In the genomic region with DNA sequence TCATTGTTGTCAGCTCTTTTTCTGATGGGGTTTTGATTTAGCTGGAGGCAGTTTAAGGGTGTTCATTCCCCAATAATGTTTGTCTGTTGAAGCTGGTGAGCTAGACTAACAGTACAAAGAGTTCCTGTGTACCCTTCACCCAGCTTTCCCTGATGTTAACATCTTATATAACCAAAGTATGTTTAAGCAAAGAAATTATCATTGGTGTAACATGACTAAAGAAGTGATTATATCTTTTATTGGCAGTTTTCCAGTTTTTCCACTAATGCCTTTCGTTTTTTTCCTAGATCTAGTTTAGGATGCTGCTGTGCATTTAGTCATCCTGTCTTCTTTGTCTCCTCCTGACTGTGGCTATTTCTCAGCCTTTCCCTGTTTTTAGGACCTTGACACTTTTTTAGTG, we compare ENCODE assay signal across 26 cellular contexts.
DNase-seq lines count a peak whose midpoint lies in the region; ATAC-seq and TF ChIP-seq lines count a peak whose summit lies in the region.
"Had no signal": no experiment of that assay in that cellular context is flagged by ENCODE, and none has a peak within 500 bp of the region (broad histone marks: within the 10 kb centered on the region; RNA-seq: fewer than 3 reads in every experiment).

No MANE protein-coding gene starts in this region.

- TF ChIP-seq CTCF in suprapubic skin (IDR thresholded peaks at IDR 0.05): no peak
- TF ChIP-seq CTCF in colonic mucosa (IDR thresholded peaks at IDR 0.05): no peak

- peaks cover 50% of the 10 kb centered on the region for H3K4me1 Mint-ChIP-seq in activated T-cell treated with anti-CD3 and anti-CD28 coated beads, Interleukin-2, amount 50 U/mL, for 4 hours (ENCODE audit: low read depth)

- H3K4me3 ChIP-seq in suprapubic skin (no peak overlapping the region), colonic mucosa (no peak overlapping the region)
- H3K4me3 ChIP-seq: esophagus squamous epithelium, hepatocyte, skin epidermis had no signal

- peaks cover 3% of the 10 kb centered on the region for H3K9me3 Mint-ChIP-seq in activated T-cell treated with anti-CD3 and anti-CD28 coated beads, Interleukin-2, amount 50 U/mL, for 4 hours
- H3K9me3 Mint-ChIP-seq: T-helper 1 cell treated with Interleukin-12 subunit alpha and Interleukin-12 subunit beta and Interleukin-4 antibody, amounts not matched to agents 30 μg/mL and 1 μg/mL, for 36 hours; WTC11 had no signal

- peaks cover 3% of the 10 kb centered on the region for H3K36me3 Mint-ChIP-seq in activated T-cell treated with anti-CD3 and anti-CD28 coated beads, Interleukin-2, amount 50 U/mL, for 4 hours (ENCODE audit: insufficient read depth)
- H3K36me3 Mint-ChIP-seq: WTC11 had no signal

- peak; percentile 65 for ATAC-seq in SK-N-SH treated with all-trans-retinoic acid at 6 μM for 48 hours
- ATAC-seq in HG03342 (IDR thresholded peaks at IDR 0.05; ENCODE audit: unreplicated experiment): no peak
- ATAC-seq in activated T-cell treated with anti-CD3 and anti-CD28 coated beads, Interleukin-2, amount 50 U/mL, for 4 hours: no peak
- ATAC-seq: naive thymus-derived CD8-positive, alpha-beta T cell; Right ventricle myocardium inferior; WTC11 had no signal

- H3K9ac ChIP-seq in colonic mucosa (ENCODE audit: low read depth in 2 of 2, low read length in 2 of 2): no peak overlapping the region

- intact Hi-C loops in colonic mucosa (cut with DNase I): no loop called here

- TF ChIP-seq EP300 in suprapubic skin (IDR thresholded peaks at IDR 0.05): no peak

- H3K27me3 ChIP-seq in suprapubic skin (no peaks in the 10 kb centered on the region), colonic mucosa (no peaks in the 10 kb centered on the region)
- H3K27me3 ChIP-seq: esophagus squamous epithelium, hepatocyte had no signal

- H3K27ac ChIP-seq in suprapubic skin (no peak overlapping the region), colonic mucosa (no peak overlapping the region)
- H3K27ac ChIP-seq: esophagus squamous epithelium, hepatocyte, HL-60, skin epidermis had no signal

- H3K36me3 ChIP-seq in suprapubic skin (no peaks in the 10 kb centered on the region), colonic mucosa (no peaks in the 10 kb centered on the region)
- H3K36me3 ChIP-seq: esophagus squamous epithelium had no signal

- peaks cover 19% of the 10 kb centered on the region for H3K4me1 ChIP-seq in suprapubic skin
- H3K4me1 ChIP-seq in colonic mucosa: no peaks in the 10 kb centered on the region

- peak; percentile 85 for DNase-seq in COLO829 (ENCODE audit: low spot score)
- DNase-seq in HS-5 (ENCODE audit: low read depth): peak; percentile 29
- peak; percentile 43 for DNase-seq in fibroblast of peridontal ligament (ENCODE audit: extremely low read depth)
- no peak for DNase-seq in suprapubic skin (ENCODE audit: low spot score in 2 of 2)
- DNase-seq in colonic mucosa: no peak
- DNase-seq in activated T-cell treated with anti-CD3 and anti-CD28 coated beads, Interleukin-2, amount 50 U/mL, for 4 hours: no peak
- DNase-seq: activated naive CD8-positive, alpha-beta T cell treated with anti-CD3 and anti-CD28 coated beads for 36 hours; CD4-positive, alpha-beta T cell; DMS79 treated with DMSO at 0.1 percent for 48 hours; esophagus squamous epithelium; H7; KG1; naive thymus-derived CD8-positive, alpha-beta T cell; NCI-H446 treated with DMSO at 0.1 percent for 48 hours; NK-92 treated with Interleukin-12 subunit alpha and Interleukin-12 subunit beta, amount 100 ng/mL, for 24 hours; stimulated activated CD4-positive, alpha-beta T cell treated with anti-CD3 and anti-CD28 coated beads, Interleukin-4, amount 100 ng/mL, for 24 hours had no signal

- H3K9me3 ChIP-seq in suprapubic skin (no peaks in the 10 kb centered on the region), colonic mucosa (no peaks in the 10 kb centered on the region)
- H3K9me3 ChIP-seq: esophagus squamous epithelium had no signal

- no peak for TF ChIP-seq POLR2A in suprapubic skin (IDR thresholded peaks at IDR 0.05)

- no peak overlapping the region for H3K4me3 Mint-ChIP-seq in activated T-cell treated with anti-CD3 and anti-CD28 coated beads, Interleukin-2, amount 50 U/mL, for 4 hours
- H3K4me3 Mint-ChIP-seq: activated naive CD8-positive, alpha-beta T cell treated with anti-CD3 and anti-CD28 coated beads for 36 hours; activated T-helper 1 cell treated with anti-CD3 and anti-CD28 coated beads, Interleukin-12 subunit alpha, Interleukin-12 subunit beta, Interleukin-2, Interleukin-4 antibody, amounts not matched to agents 30 ng/mL and 10 ng/mL and 1 ng/mL, durations not matched to agents 14 hours and 24 hours and 36 hours; CD4-positive, alpha-beta T cell; naive thymus-derived CD8-positive, alpha-beta T cell; T-helper 1 cell treated with Interleukin-12 subunit alpha and Interleukin-12 subunit beta and Interleukin-4 antibody, amounts not matched to agents 30 μg/mL and 1 μg/mL, for 36 hours; WTC11 had no signal

- no peaks in the 10 kb centered on the region for H3K27me3 Mint-ChIP-seq in activated T-cell treated with anti-CD3 and anti-CD28 coated beads, Interleukin-2, amount 50 U/mL, for 4 hours (ENCODE audit: low read depth)
- H3K27me3 Mint-ChIP-seq: activated naive CD8-positive, alpha-beta T cell treated with anti-CD3 and anti-CD28 coated beads for 36 hours; CD4-positive, alpha-beta T cell; naive thymus-derived CD8-positive, alpha-beta T cell; progenitor cell of endocrine pancreas had no signal

- 23% methylated on average over 1 of the region's 1 CpG for WGBS in suprapubic skin

TF ChIP-seq in SK-N-SH treated with all-trans-retinoic acid at 6 μM for 48 hours, 23 proteins besides CTCF, POLR2A, EP300 and RAD21:
- TF ChIP-seq ISL1 (CRISPR knock-in tag; IDR thresholded peaks at IDR 0.05): peak; percentile 60
- TF ChIP-seq, protein P1, sequence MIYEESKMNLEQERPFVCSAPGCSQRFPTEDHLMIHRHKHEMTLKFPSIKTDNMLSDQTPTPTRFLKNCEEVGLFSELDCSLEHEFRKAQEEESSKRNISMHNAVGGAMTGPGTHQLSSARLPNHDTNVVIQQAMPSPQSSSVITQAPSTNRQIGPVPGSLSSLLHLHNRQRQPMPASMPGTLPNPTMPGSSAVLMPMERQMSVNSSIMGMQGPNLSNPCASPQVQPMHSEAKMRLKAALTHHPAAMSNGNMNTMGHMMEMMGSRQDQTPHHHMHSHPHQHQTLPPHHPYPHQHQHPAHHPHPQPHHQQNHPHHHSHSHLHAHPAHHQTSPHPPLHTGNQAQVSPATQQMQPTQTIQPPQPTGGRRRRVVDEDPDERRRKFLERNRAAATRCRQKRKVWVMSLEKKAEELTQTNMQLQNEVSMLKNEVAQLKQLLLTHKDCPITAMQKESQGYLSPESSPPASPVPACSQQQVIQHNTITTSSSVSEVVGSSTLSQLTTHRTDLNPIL (CRISPR knock-in tag; IDR thresholded peaks at IDR 0.05; ENCODE audit: low read depth): no peak

Comparison
In these comparisons a context has a peak if more than half of its experiments do, and no peak if none do; other contexts are left out.
1. DNase-seq: peak in COLO829 (single experiment), HS-5 (single experiment) and fibroblast of peridontal ligament (single experiment); none in suprapubic skin (0 of 2), colonic mucosa (single experiment) and activated T-cell treated with anti-CD3 and anti-CD28 coated beads, Interleukin-2, amount 50 U/mL, for 4 hours (single experiment).